In genomic region chr17:17797119-17797809, GRCh38 we compare ENCODE assay signal across 20 cellular contexts. TPM values are rescaled to one million over a fixed set of nuclear protein-coding genes. Genes with fewer than 3 reads are reported as not detected.
A peak's percentile ranks its signal among the peaks of the same experiment; 100 is the strongest.
DNase-seq lines count a peak whose midpoint lies in the region; ATAC-seq, FAIRE-seq and TF ChIP-seq lines count a peak whose summit lies in the region.
"Had no signal": no experiment of that assay in that cellular context is flagged by ENCODE, and none has a peak within 500 bp of the region (broad histone marks: within the 10 kb centered on the region; RNA-seq: fewer than 3 reads in every experiment).

No MANE protein-coding gene starts in this region.

- no peak for TF ChIP-seq EP300 in GM12878 (IDR thresholded peaks at IDR 0.05; ENCODE audit: borderline replicate concordance in 1 of 2, control insufficient read depth in 1 of 2, low read depth in 2 of 2, low read length in 2 of 2)

- no peaks in the 10 kb centered on the region for H3K9me3 ChIP-seq in HCT116 (ENCODE audit: control insufficient read depth in 1 of 2, insufficient read depth in 1 of 2, low read depth in 1 of 2, low read length in 2 of 2)
- H3K9me3 ChIP-seq in GM12878 (replicated peaks; ENCODE audit: control insufficient read depth, insufficient read depth, low read length), result no peaks in the 10 kb centered on the region
- no peaks in the 10 kb centered on the region for H3K9me3 ChIP-seq in psoas muscle
- no peaks in the 10 kb centered on the region for H3K9me3 ChIP-seq in lower lobe of right lung
- H3K9me3 ChIP-seq: SJSA1 had no signal

- WGBS in GM12878 (ENCODE audit: insufficient coverage, insufficient replicate concordance, low lambda C conversion rate, missing lambda C conversion rate), result 93% methylated on average over 22 of the region's 30 CpGs
- 68 to 89% (median 74%) methylated on average over 28 to 30 of the region's 30 CpGs for WGBS in psoas muscle, 3 donors

- SMC1A ChIA-PET in GM12878 (lab: Charles Lee; ENCODE audit: uncharacterized antibody, unreplicated experiment), result no interaction called here

- in situ Hi-C loops in GM12878 (cut with MboI), result no loop called here
- in situ Hi-C loops in brain microvascular endothelial cell (cut with HindIII; ENCODE audit: low pct_ligation_motif_present, low sequenced_read_pairs), result no loop called here

- H2AFZ ChIP-seq in HCT116 (ENCODE audit: low read depth, low read length, poor library complexity, severe bottlenecking) (no peak overlapping the region), GM12878 (ENCODE audit: control insufficient read depth, low read depth, low read length) (no peak overlapping the region)

- H4K20me1 ChIP-seq in HCT116 (ENCODE audit: insufficient read depth) (no peaks in the 10 kb centered on the region), GM12878 (ENCODE audit: control insufficient read depth, insufficient read depth) (no peaks in the 10 kb centered on the region)

- no peak for TF ChIP-seq CTCF in HCT116 (IDR thresholded peaks at IDR 0.05 in 2 of 3, conservative IDR thresholded peaks at IDR 0.05 in 1 of 3; ENCODE audit: borderline replicate concordance in 1 of 3, insufficient read depth in 1 of 3, low read depth in 2 of 3, low read length in 2 of 3)
- no peak for TF ChIP-seq CTCF in GM12878 (IDR thresholded peaks at IDR 0.05 in 2 of 3, conservative IDR thresholded peaks at IDR 0.05 in 1 of 3; ENCODE audit: control insufficient read depth in 2 of 3, extremely low read depth in 1 of 3, insufficient read depth in 1 of 3, low read depth in 3 of 3, low read length in 3 of 3)
- no peak for TF ChIP-seq CTCF in psoas muscle (IDR thresholded peaks at IDR 0.05)
- no peak for TF ChIP-seq CTCF in brain microvascular endothelial cell (IDR thresholded peaks at IDR 0.05; ENCODE audit: low read depth, low read length, missing control alignments)
- TF ChIP-seq CTCF in lower lobe of right lung (IDR thresholded peaks at IDR 0.05), result no peak

- FAIRE-seq in GM12878 (lab: Jason Lieb, UNC), result no peak
- FAIRE-seq: A204.1 had no signal

- BruUV-seq in HCT116 (replicated peaks; lab: Mats Ljungman, UMichigan) (TSS peak; percentile 23), GM12878 (replicated peaks; lab: Mats Ljungman, UMichigan) (TSS peak; percentile 43)

- no peaks in the 10 kb centered on the region for H3K79me2 ChIP-seq in HCT116 (ENCODE audit: insufficient read depth, low read length)
- H3K79me2 ChIP-seq in GM12878 (ENCODE audit: control insufficient read depth, insufficient read depth, low read length), result no peaks in the 10 kb centered on the region

- H3K27me3 ChIP-seq in HCT116 (ENCODE audit: insufficient read depth, low read length), result no peaks in the 10 kb centered on the region
- no peaks in the 10 kb centered on the region for H3K27me3 ChIP-seq in GM12878 (replicated peaks in 1 of 2; ENCODE audit: control insufficient read depth in 2 of 2, insufficient read depth in 2 of 2, low read length in 1 of 2)
- no peaks in the 10 kb centered on the region for H3K27me3 ChIP-seq in psoas muscle (ENCODE audit: insufficient read depth in 3 of 3, low read length in 2 of 3)
- no peaks in the 10 kb centered on the region for H3K27me3 ChIP-seq in brain microvascular endothelial cell (replicated peaks)
- H3K27me3 ChIP-seq in lower lobe of right lung (ENCODE audit: low read depth), result no peaks in the 10 kb centered on the region
- H3K27me3 ChIP-seq: SJSA1 had no signal

- H3K36me3 ChIP-seq in HCT116 (ENCODE audit: control insufficient read depth in 1 of 2, insufficient read depth in 2 of 2, low read length in 2 of 2), result peaks cover 0 to 3% of the 10 kb centered on the region in 2 experiments; a peak in 2 of 4 replicates
- H3K36me3 ChIP-seq in GM12878 (ENCODE audit: control insufficient read depth in 2 of 2, insufficient read depth in 2 of 2, low read length in 1 of 2), result peaks cover 0 to 47% of the 10 kb centered on the region in 2 experiments
- peaks cover 0 to 17% of the 10 kb centered on the region in 2 donors for H3K36me3 ChIP-seq in psoas muscle (ENCODE audit: insufficient read depth in 1 of 2, low read depth in 1 of 2)
- peaks cover 55% of the 10 kb centered on the region for H3K36me3 ChIP-seq in brain microvascular endothelial cell (replicated peaks)
- H3K36me3 ChIP-seq in lower lobe of right lung, result peaks cover 61% of the 10 kb centered on the region

- POLR2A ChIA-PET in HCT116 (lab: Charles Lee), result no interaction called here
- POLR2A ChIA-PET in GM12878 (lab: Charles Lee), result no interaction called here

- RAD21 ChIA-PET in HCT116 (lab: Charles Lee; ENCODE audit: low non-redundant PET in 1 of 2, low total read pairs in 2 of 2, uncharacterized antibody in 2 of 2, unreplicated experiment in 2 of 2) (no interaction called here), GM12878 (lab: Charles Lee; ENCODE audit: unreplicated experiment) (no interaction called here)

- H3K4me2 ChIP-seq in HCT116 (ENCODE audit: low read length), result no peak overlapping the region
- H3K4me2 ChIP-seq in GM12878 (ENCODE audit: control insufficient read depth, insufficient read depth), result no peak overlapping the region
- H3K4me2 ChIP-seq: KMS-11 had no signal

- peak; percentile 15 for ATAC-seq in Right ventricle myocardium inferior
- no peak for ATAC-seq in HCT116
- no peak for ATAC-seq in GM12878
- ATAC-seq in psoas muscle, result peak in 3 of 4 donors; percentile 42 to 58 (median 57)
- no peak for ATAC-seq in lower lobe of right lung

- no peak overlapping the region for H3K27ac ChIP-seq in HCT116 (ENCODE audit: low read depth, low read length)
- H3K27ac ChIP-seq in GM12878 (ENCODE audit: control insufficient read depth, insufficient read depth), result no peak overlapping the region
- H3K27ac ChIP-seq in psoas muscle, result no peak overlapping the region
- no peak overlapping the region for H3K27ac ChIP-seq in brain microvascular endothelial cell
- no peak overlapping the region for H3K27ac ChIP-seq in lower lobe of right lung
- H3K27ac ChIP-seq: KMS-11, SJSA1 had no signal

- TF ChIP-seq RAD21 in HCT116 (IDR thresholded peaks at IDR 0.05; ENCODE audit: low read depth) (no peak), GM12878 (IDR thresholded peaks at IDR 0.05; ENCODE audit: insufficient read depth, low read depth, low read length) (no peak)

- H3K9ac ChIP-seq in HCT116 (ENCODE audit: low read length) (no peak overlapping the region), GM12878 (ENCODE audit: control insufficient read depth, insufficient read depth, low read length) (no peak overlapping the region)
- H3K9ac ChIP-seq: KMS-11 had no signal

- TF ChIP-seq POLR2A in HCT116 (IDR thresholded peaks at IDR 0.05; ENCODE audit: borderline replicate concordance, extremely low read depth, insufficient read depth, insufficient read length) (no peak), GM12878 (IDR thresholded peaks at IDR 0.05; ENCODE audit: low read depth, low read length) (no peak)

- H3K4me1 ChIP-seq in HCT116 (ENCODE audit: control insufficient read depth in 1 of 2, insufficient read depth in 2 of 2, low read length in 2 of 2) (no peaks in the 10 kb centered on the region), GM12878 (ENCODE audit: control insufficient read depth, insufficient read depth, low read length) (peaks cover under 1% of the 10 kb centered on the region; the same call in 1 of the 2 replicates), psoas muscle (peaks cover 11% of the 10 kb centered on the region), lower lobe of right lung (peaks cover 13% of the 10 kb centered on the region)
- H3K4me1 ChIP-seq: SJSA1 had no signal

- intact Hi-C loops in Right ventricle myocardium inferior (cut with DNase I) (no loop called here), cardiac septum (cut with DNase I) (no loop called here), HCT116 (cut with micrococcal nuclease) (no loop called here), GM12878 (cut with micrococcal nuclease; ENCODE audit: unreplicated experiment) (no loop called here), psoas muscle (cut with DNase I) (no loop called here), lower lobe of right lung (cut with DNase I) (no loop called here)

- CTCF ChIA-PET in HCT116 (lab: Charles Lee), result no interaction called here
- CTCF ChIA-PET in GM12878 (lab: Yijun Ruan, JAX), result no interaction called here

- H3K4me3 ChIP-seq in HCT116 (replicated peaks in 1 of 2; ENCODE audit: low read depth in 1 of 2, low read length in 2 of 2) (no peak overlapping the region), GM12878 (no peak overlapping the region), psoas muscle (no peak overlapping the region), brain microvascular endothelial cell (ENCODE audit: low read depth, low read length) (no peak overlapping the region), lower lobe of right lung (no peak overlapping the region)
- H3K4me3 ChIP-seq: SJSA1 had no signal

- DNase-seq in Right ventricle myocardium inferior (ENCODE audit: missing footprints), result no peak
- DNase-seq in cardiac septum (ENCODE audit: low spot score), result no peak
- no peak for DNase-seq in HCT116 (ENCODE audit: low read depth, low spot score)
- DNase-seq in GM12878 (ENCODE audit: low read depth, low spot score), result no peak
- DNase-seq in psoas muscle, result no peak
- DNase-seq in brain microvascular endothelial cell, result no peak
- DNase-seq in stimulated activated CD4-positive, alpha-beta T cell treated with anti-CD3 and anti-CD28 coated beads, Interleukin-12 subunit alpha, Interleukin-12 subunit beta, amount 100 ng/mL, for 4 hours, result no peak
- no peak for DNase-seq in lower lobe of right lung
- DNase-seq: C1 segment of cervical spinal cord; CD8-positive, alpha-beta memory T cell; DMS79 treated with DMSO at 0.1 percent for 48 hours; H9; MV-4-11; NCI-H1417; NCI-H187 treated with DMSO at 0.1 percent for 48 hours; NCI-H226; NCI-H524 had no signal

- no peaks in the 10 kb centered on the region for H3K9me2 ChIP-seq in HCT116 (ENCODE audit: insufficient read depth)

RNA-seq across cellular contexts. Expression of gene SREBF1, which starts 39.5 kb away (rescaled TPM):
- total RNA-seq in Right ventricle myocardium inferior, result 18.9 TPM
- 17.1 TPM for total RNA-seq in cardiac septum
- 298 TPM for total RNA-seq in HCT116 (2021; ENCODE audit: unreplicated experiment)
- polyA plus RNA-seq in HCT116 (2012), result 252 and 301 TPM in 2 replicates
- total RNA-seq in GM12878 (2013; cell fraction: nucleolus; rRNA removed), result 96.1 and 107 TPM in 2 replicates
- total RNA-seq in GM12878 (2014; rRNA removed), result 34.3 and 40.7 TPM in 2 replicates
- 22.0 and 24.7 TPM in 2 replicates for total RNA-seq in GM12878 (2014; rRNA removed; fragmentation: Illumina TruSeq; extraction: Trizol)
- 84.6 and 86.3 TPM in 2 replicates for total RNA-seq in GM12878 (2021)
- polyA plus RNA-seq in GM12878 (2011; ENCODE audit: low read depth), result 8.9 TPM
- 10.7 and 18.8 TPM in 2 replicates for polyA plus RNA-seq in GM12878 (2011; rRNA removed)
- polyA plus RNA-seq in GM12878 (2011; cell fraction: cytosol; rRNA removed), result 16.3 and 28.3 TPM in 2 replicates
- 213 and 265 TPM in 2 replicates for polyA plus RNA-seq in GM12878 (2011; cell fraction: nucleus; rRNA removed)
- polyA plus RNA-seq in GM12878 (2012), result 24.9 and 31.5 TPM in 2 replicates
- 3.8 and 37.5 TPM in 2 replicates for polyA plus RNA-seq in GM12878 (2014; fragmentation: Illumina TruSeq; extraction: Trizol)
- 1 to 10 TPM; 1.4 to 5.1 TPM for polyA plus RNA-seq in GM12878 (2014; fragmentation: Nextera tagmentation; extraction: Ambion mirVana)
- 52.5 and 62.5 TPM in 2 replicates for polyA plus RNA-seq in GM12878 (2014; rRNA removed)
- 10 to 100 TPM; 10.1 to 11.0 TPM for polyA plus RNA-seq in GM12878 (2016; fragmentation: Nextera tagmentation; extraction: Ambion mirVana)
- 21.4 and 37.2 TPM in 2 replicates for polyA minus RNA-seq in GM12878 (2011; rRNA and poly(A)+ RNA removed)
- 36.1 and 40.1 TPM in 2 replicates for polyA minus RNA-seq in GM12878 (2011; cell fraction: cytosol; rRNA and poly(A)+ RNA removed)
- 49.9 and 96.1 TPM in 2 replicates for polyA minus RNA-seq in GM12878 (2011; cell fraction: nucleus; rRNA and poly(A)+ RNA removed)
- 10 to 100 TPM; 16.1 to 43.0 (median 31.1) TPM for total RNA-seq in psoas muscle
- 10 to 100 TPM in 2 of 3 donors, 1 to 10 TPM in 1; 6.2 to 19.2 (median 17.7) TPM for polyA plus RNA-seq in psoas muscle
- 77.2 TPM for total RNA-seq in lower lobe of right lung

Comparison
In these comparisons a context has a peak if more than half of its experiments do, and no peak if none do; other contexts are left out.
1. ATAC-seq: peak in Right ventricle myocardium inferior (single experiment) and psoas muscle (3 of 4); none in HCT116 (single experiment), GM12878 (single experiment) and lower lobe of right lung (0 of 2).